ENCODE assay signal across 8 cellular contexts in genomic region chr11:106917973-106918372, GRCh38.
DNase-seq lines count a peak whose midpoint lies in the region; ATAC-seq and TF ChIP-seq lines count a peak whose summit lies in the region.

No MANE protein-coding gene starts in this region.

- H3K27ac ChIP-seq in Karpas-422 (ENCODE audit: low read length): no peak overlapping the region
- no peak overlapping the region for H3K27ac ChIP-seq in hepatocyte
- no peak overlapping the region for H3K27ac ChIP-seq in transverse colon

- H3K79me2 ChIP-seq in Karpas-422 (ENCODE audit: low read length) (no peaks in the 10 kb centered on the region), hepatocyte (no peaks in the 10 kb centered on the region)

- TF ChIP-seq CTCF in hepatocyte (IDR thresholded peaks at IDR 0.05; ENCODE audit: poor library complexity): peak; percentile 6
- TF ChIP-seq CTCF in transverse colon (IDR thresholded peaks at IDR 0.05): no peak

- no peak overlapping the region for H3K9ac ChIP-seq in Karpas-422 (ENCODE audit: low read length)

- H2AFZ ChIP-seq in Karpas-422 (ENCODE audit: low read length) (no peak overlapping the region), hepatocyte (no peak overlapping the region)

- no peak overlapping the region for H3K4me2 ChIP-seq in Karpas-422 (ENCODE audit: low read depth, low read length, poor library complexity, severe bottlenecking)
- no peak overlapping the region for H3K4me2 ChIP-seq in hepatocyte

- in situ Hi-C loops in transverse colon (cut with MboI; ENCODE audit: low pct_ligation_motif_present in 1 of 4, low pct_unique_long_range_greater_than_20kb in 1 of 4, low sequenced_read_pairs in 3 of 4): no loop called here

- ATAC-seq in GM21390 (IDR thresholded peaks at IDR 0.05; ENCODE audit: unreplicated experiment): peak; percentile 80
- ATAC-seq in Right ventricle myocardium superior (ENCODE audit: poor library complexity): no peak
- no peak for ATAC-seq in left cardiac atrium

- intact Hi-C loops in transverse colon (cut with DNase I; ENCODE audit: low total_unique reads) (no loop called here), Right ventricle myocardium superior (cut with DNase I) (no loop called here), left cardiac atrium (cut with DNase I) (no loop called here)

- TF ChIP-seq POLR2A in transverse colon (IDR thresholded peaks at IDR 0.05): no peak

- H3K9me3 ChIP-seq in Karpas-422 (ENCODE audit: low read length): no peaks in the 10 kb centered on the region
- H3K9me3 ChIP-seq in hepatocyte (ENCODE audit: low read depth): no peaks in the 10 kb centered on the region
- peaks cover 0 to 4% of the 10 kb centered on the region in 2 donors for H3K9me3 ChIP-seq in transverse colon

- no peak overlapping the region for H3K4me3 ChIP-seq in Karpas-422 (ENCODE audit: low read length)
- H3K4me3 ChIP-seq in hepatocyte: no peak overlapping the region
- H3K4me3 ChIP-seq in transverse colon: no peak overlapping the region

- no peaks in the 10 kb centered on the region for H3K4me1 ChIP-seq in Karpas-422 (ENCODE audit: low read length)
- no peaks in the 10 kb centered on the region for H3K4me1 ChIP-seq in hepatocyte (ENCODE audit: insufficient read depth)
- H3K4me1 ChIP-seq in transverse colon: no peaks in the 10 kb centered on the region

- H3K36me3 ChIP-seq in Karpas-422 (ENCODE audit: insufficient read depth, low read length) (no peaks in the 10 kb centered on the region), hepatocyte (replicated peaks; ENCODE audit: insufficient read depth, low read depth) (no peaks in the 10 kb centered on the region), transverse colon (no peaks in the 10 kb centered on the region)

- H3K9me2 ChIP-seq in Karpas-422 (replicated peaks; ENCODE audit: insufficient read depth, low read length) (no peaks in the 10 kb centered on the region), hepatocyte (replicated peaks; ENCODE audit: insufficient read depth) (no peaks in the 10 kb centered on the region)

- DNase-seq in GM03348 (ENCODE audit: low spot score) (peak; percentile 12), Karpas-422 (peak; percentile 60), hepatocyte (ENCODE audit: low spot score) (no peak), transverse colon (no peak), Right ventricle myocardium superior (no peak), left cardiac atrium (no peak)
- no peak for DNase-seq in activated CD4-positive, alpha-beta T cell treated with anti-CD3 and anti-CD28 coated beads for 1 hour

- no peak for TF ChIP-seq EP300 in transverse colon (IDR thresholded peaks at IDR 0.05; ENCODE audit: low read depth)

- H4K20me1 ChIP-seq in Karpas-422 (ENCODE audit: insufficient read depth, low read depth, low read length) (no peaks in the 10 kb centered on the region), hepatocyte (ENCODE audit: insufficient read depth, poor library complexity, severe bottlenecking) (no peaks in the 10 kb centered on the region)

- 82% methylated on average over 2 of the region's 2 CpGs for WGBS in hepatocyte (ENCODE audit: low lambda C conversion rate, missing lambda C conversion rate)
- 81 to 89% methylated on average over 2 of the region's 2 CpGs for WGBS in transverse colon (ENCODE audit: low coverage in 1 of 2), 2 donors

- H3K27me3 ChIP-seq in Karpas-422 (ENCODE audit: low read length) (no peaks in the 10 kb centered on the region; the same call in 1 of the 2 replicates), hepatocyte (no peaks in the 10 kb centered on the region), transverse colon (no peaks in the 10 kb centered on the region)

Comparison
In these comparisons a context has a peak if more than half of its experiments do, and no peak if none do; other contexts are left out.
1. DNase-seq: peak in GM03348 (single experiment) and Karpas-422 (single experiment); none in hepatocyte (single experiment), transverse colon (single experiment), activated CD4-positive, alpha-beta T cell treated with anti-CD3 and anti-CD28 coated beads for 1 hour (single experiment), Right ventricle myocardium superior (single experiment) and left cardiac atrium (single experiment).